Comparison of ENCODE assay signal across 15 cellular contexts in the genomic region with DNA sequence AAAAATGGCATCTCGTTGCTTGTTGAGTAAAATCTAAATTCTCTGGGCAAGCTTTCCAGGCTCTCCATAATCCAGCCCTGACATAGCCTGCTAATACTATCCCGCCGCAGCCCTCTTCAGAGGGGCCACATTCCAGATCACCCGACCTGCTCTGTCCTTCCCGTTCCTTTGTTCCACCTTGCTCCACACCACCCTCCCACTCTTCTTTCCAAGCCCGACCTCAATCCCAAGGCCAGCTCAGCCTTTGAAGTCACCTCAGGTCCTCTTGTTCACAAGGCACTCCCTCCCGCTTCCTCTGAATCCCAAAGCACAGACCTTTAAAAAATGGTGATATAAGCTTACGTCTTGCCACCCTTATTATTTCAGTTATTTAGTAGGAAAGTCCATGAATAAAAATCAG.
DNase-seq lines count a peak whose midpoint lies in the region; ATAC-seq and TF ChIP-seq lines count a peak whose summit lies in the region.
"Had no signal": no experiment of that assay in that cellular context is flagged by ENCODE, and none has a peak within 500 bp of the region (broad histone marks: within the 10 kb centered on the region; RNA-seq: fewer than 3 reads in every experiment).

No MANE protein-coding gene starts in this region.

- no peaks in the 10 kb centered on the region for H3K4me1 Mint-ChIP-seq in chondrocyte (ENCODE audit: low read depth)

- no peak overlapping the region for H2BK5ac ChIP-seq in trophoblast cell (ENCODE audit: low read depth, low read length, poor library complexity)

- H3K4me1 ChIP-seq in PC-9 (replicated peaks; ENCODE audit: insufficient read depth) (peaks cover 37% of the 10 kb centered on the region), fibroblast of lung (ENCODE audit: control insufficient read depth, extremely low read depth, insufficient read depth, low read length) (peaks cover 14% of the 10 kb centered on the region), trophoblast cell (ENCODE audit: control insufficient read depth in 1 of 2, insufficient read depth in 2 of 2, low read length in 2 of 2) (peaks cover 8 to 9% of the 10 kb centered on the region in 2 experiments)
- H3K4me1 ChIP-seq: BE2C had no signal

- no peak overlapping the region for H3K27ac Mint-ChIP-seq in chondrocyte (ENCODE audit: unreplicated experiment)

- H2AK5ac ChIP-seq in trophoblast cell (ENCODE audit: low read length): no peak overlapping the region

- no TSS peak for BruUV-seq in PC-9 (replicated peaks; lab: Mats Ljungman, UMichigan)

- H3K36me3 ChIP-seq in PC-9 (ENCODE audit: low read depth) (no peaks in the 10 kb centered on the region), fibroblast of lung (ENCODE audit: control insufficient read depth, insufficient read depth, low read length) (no peaks in the 10 kb centered on the region), trophoblast cell (ENCODE audit: control insufficient read depth in 1 of 2, insufficient read depth in 2 of 2, low read length in 2 of 2) (no peaks in the 10 kb centered on the region)
- H3K36me3 ChIP-seq: BE2C had no signal

- WGBS in trophoblast cell (ENCODE audit: extremely low coverage, insufficient coverage, insufficient read length): no CpG with 5 or more reads among the region's 8 CpGs

- peak overlapping the region; percentile 42 for H2BK12ac ChIP-seq in trophoblast cell (ENCODE audit: low read length)

- H3K4me2 ChIP-seq in PC-9 (peak overlapping the region; percentile 29), fibroblast of lung (ENCODE audit: extremely low read depth, insufficient read depth, low read length) (no peak overlapping the region), trophoblast cell (ENCODE audit: low read length) (no peak overlapping the region)

- no peak overlapping the region for H4K8ac ChIP-seq in trophoblast cell (ENCODE audit: low read depth, low read length)

- H3K36me3 Mint-ChIP-seq in chondrocyte (ENCODE audit: low read depth): no peaks in the 10 kb centered on the region

- ATAC-seq in HG02852 (IDR thresholded peaks at IDR 0.05; ENCODE audit: unreplicated experiment) (no peak), esophagus mucosa (no peak)
- ATAC-seq: stimulated activated naive CD8-positive, alpha-beta T cell treated with anti-CD3 and anti-CD28 coated beads, Interleukin-15, Interleukin-2, amounts not matched to agents 100 U/mL and 50 U/mL, for 24 hours had no signal

- no peak overlapping the region for H3K4me3 ChIP-seq in PC-9
- H3K4me3 ChIP-seq in fibroblast of lung (replicated peaks in 1 of 4; ENCODE audit: control extremely low read depth in 1 of 4, insufficient read depth in 1 of 4, low read depth in 3 of 4, low read length in 4 of 4): no peak overlapping the region
- no peak overlapping the region for H3K4me3 ChIP-seq in trophoblast cell (ENCODE audit: low read depth, low read length)

- H3K27ac ChIP-seq in 22Rv1: peak overlapping the region; percentile 99
- H3K27ac ChIP-seq in PC-9: peak overlapping the region; percentile 82
- H3K27ac ChIP-seq in fibroblast of lung (ENCODE audit: insufficient read depth, low read length): peak overlapping the region; percentile 64
- no peak overlapping the region for H3K27ac ChIP-seq in trophoblast cell (ENCODE audit: low read depth, low read length)
- H3K27ac ChIP-seq: HL-60 had no signal

- peaks cover 52% of the 10 kb centered on the region for H3F3A ChIP-seq in PC-9 (ENCODE audit: insufficient read depth, low read depth)

- no peaks in the 10 kb centered on the region for H3K9me3 Mint-ChIP-seq in chondrocyte (ENCODE audit: low read depth)

- no peak for DNase-seq in PC-9
- DNase-seq in fibroblast of lung (ENCODE audit: low read depth in 2 of 2): no peak
- no peak for DNase-seq in trophoblast cell
- DNase-seq in T1000 (lab: John Stamatoyannopoulos, UW): no peak
- DNase-seq in chondrocyte (ENCODE audit: low spot score): no peak
- DNase-seq: activated CD4-positive, alpha-beta T cell treated with anti-CD3 and anti-CD28 coated beads for 48 hours; BE2C; cortex of kidney; NCI-H510A treated with DMSO at 0.1 percent for 48 hours; stimulated activated CD4-positive, alpha-beta T cell treated with anti-CD3 and anti-CD28 coated beads, Interleukin-1b, Interleukin-23, amount 100 ng/mL, for 48 hours; stimulated activated naive CD8-positive, alpha-beta T cell treated with anti-CD3 and anti-CD28 coated beads, Interleukin-15, Interleukin-2, amounts not matched to agents 100 U/mL and 50 U/mL, for 24 hours had no signal

- no peaks in the 10 kb centered on the region for H3K9me2 ChIP-seq in PC-9 (ENCODE audit: insufficient read depth)

- peak overlapping the region; percentile 34 for H2BK120ac ChIP-seq in trophoblast cell (ENCODE audit: insufficient read depth, low read length, poor library complexity)

- no peaks in the 10 kb centered on the region for H3K27me3 Mint-ChIP-seq in chondrocyte (ENCODE audit: low read depth)

- no peak overlapping the region for H3K4me3 Mint-ChIP-seq in chondrocyte (ENCODE audit: unreplicated experiment)

- H3K23ac ChIP-seq in trophoblast cell (ENCODE audit: low read length): no peak overlapping the region

- peaks cover 11% of the 10 kb centered on the region for H3K79me1 ChIP-seq in trophoblast cell (ENCODE audit: low read length)

- no peak overlapping the region for H2AFZ ChIP-seq in PC-9
- H2AFZ ChIP-seq in fibroblast of lung (ENCODE audit: low read length): no peak overlapping the region
- no peak overlapping the region for H2AFZ ChIP-seq in trophoblast cell (ENCODE audit: insufficient read depth, low read length, poor library complexity)

- peak overlapping the region; percentile 48 for H4K91ac ChIP-seq in trophoblast cell (ENCODE audit: low read depth, low read length)

- H4K20me1 ChIP-seq in PC-9 (ENCODE audit: insufficient read depth) (no peaks in the 10 kb centered on the region), fibroblast of lung (ENCODE audit: control insufficient read depth, extremely low read depth, insufficient read depth, low read length) (no peaks in the 10 kb centered on the region)

- H3K18ac ChIP-seq in trophoblast cell (ENCODE audit: low read length): no peak overlapping the region

- H3K9ac ChIP-seq in fibroblast of lung (ENCODE audit: insufficient read depth, low read length) (no peak overlapping the region), trophoblast cell (ENCODE audit: low read length) (no peak overlapping the region)

- H3K14ac ChIP-seq in trophoblast cell (ENCODE audit: low read length): no peak overlapping the region

- H3K79me2 ChIP-seq in PC-9 (ENCODE audit: low read depth) (no peaks in the 10 kb centered on the region), fibroblast of lung (ENCODE audit: control insufficient read depth, insufficient read depth, low read length) (no peaks in the 10 kb centered on the region), trophoblast cell (ENCODE audit: control insufficient read depth, insufficient read depth, low read length, poor library complexity) (peaks cover 5% of the 10 kb centered on the region)

- no peaks in the 10 kb centered on the region for H3K27me3 ChIP-seq in PC-9 (ENCODE audit: insufficient read depth, low read depth)
- no peaks in the 10 kb centered on the region for H3K27me3 ChIP-seq in fibroblast of lung (ENCODE audit: control insufficient read depth, insufficient read depth, low read length)
- no peaks in the 10 kb centered on the region for H3K27me3 ChIP-seq in trophoblast cell (ENCODE audit: insufficient read depth, low read length)
- H3K27me3 ChIP-seq: BE2C had no signal

- POLR2A ChIA-PET in PC-9 (lab: Charles Lee; ENCODE audit: unreplicated experiment): interaction anchor here (0.7 kb wide), 1 partner anchor 11 kb away, joined by 3 read pairs; no protein-coding TSS in a partner anchor

- no peak overlapping the region for H4K12ac ChIP-seq in trophoblast cell (ENCODE audit: low read depth, low read length)

- no peak overlapping the region for H3K4ac ChIP-seq in trophoblast cell (ENCODE audit: low read depth, low read length)

- TF ChIP-seq CTCF in 22Rv1 (IDR thresholded peaks at IDR 0.05) (no peak), PC-9 (conservative IDR thresholded peaks at IDR 0.05) (no peak), fibroblast of lung (conservative IDR thresholded peaks at IDR 0.05 in 1 of 2, IDR thresholded peaks at IDR 0.05 in 1 of 2; ENCODE audit: low read depth in 1 of 2, low read length in 2 of 2) (no peak), chondrocyte (IDR thresholded peaks at IDR 0.05) (no peak)

- intact Hi-C loops in PC-9 (cut with micrococcal nuclease; ENCODE audit: unreplicated experiment): no loop called here

- CTCF ChIA-PET in PC-9 (lab: Charles Lee): no interaction called here

- H3K9me3 ChIP-seq in PC-9 (ENCODE audit: insufficient read depth, low read depth) (no peaks in the 10 kb centered on the region), fibroblast of lung (ENCODE audit: control insufficient read depth, insufficient read depth, low read depth, low read length) (no peaks in the 10 kb centered on the region), trophoblast cell (ENCODE audit: insufficient read depth, low read depth, low read length) (no peaks in the 10 kb centered on the region)
- H3K9me3 ChIP-seq: BE2C had no signal
